In the genomic region with DNA sequence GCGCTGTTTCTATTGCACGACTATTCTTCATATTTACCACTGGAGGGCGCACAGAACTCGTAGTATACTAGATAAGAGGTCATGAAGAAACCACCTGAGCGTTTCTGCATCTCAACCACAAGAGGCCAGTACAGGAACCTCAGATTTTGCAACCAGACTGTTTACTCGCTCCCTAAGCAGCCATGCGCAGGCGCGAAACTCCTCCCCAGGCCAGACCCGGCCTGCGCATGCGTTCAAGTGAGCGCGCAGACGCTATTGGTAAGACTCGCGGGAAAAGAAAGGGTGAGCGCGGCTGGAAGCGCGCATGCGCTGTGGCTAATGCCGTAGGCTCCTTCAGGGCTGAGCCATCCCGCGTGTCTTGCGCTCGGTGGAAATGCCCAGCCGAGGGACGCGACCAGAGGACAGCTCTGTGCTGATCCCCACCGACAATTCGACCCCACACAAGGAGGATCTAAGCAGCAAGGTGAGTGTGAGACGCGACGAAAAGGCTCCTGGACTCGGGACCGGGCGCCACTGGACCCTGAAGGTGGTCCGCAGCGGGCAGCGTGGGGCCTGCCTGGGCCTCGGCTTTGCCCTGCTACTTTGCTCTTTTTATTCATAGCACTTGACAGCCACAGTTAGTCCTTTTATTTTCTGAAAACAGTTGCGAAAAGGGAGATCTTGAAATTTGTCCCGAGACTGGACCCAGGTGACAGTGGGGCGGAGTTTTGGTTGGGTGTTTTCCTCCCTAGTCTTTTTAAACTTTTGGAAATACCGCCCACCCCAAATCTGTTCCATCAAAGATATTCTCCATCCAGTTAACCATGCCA, we compare ENCODE assay signal across 1 cellular context.
A peak's percentile ranks its signal among the peaks of the same experiment; 100 is the strongest.
TF ChIP-seq lines count a peak whose summit lies in the region.

Gene ASNSD1 (plus strand): TSS at position 312 of the 809 bp plus-strand sequence. CDS start 4,674 bp downstream, outside the sequence.

TF ChIP-seq in HepG2, 621 proteins besides CTCF, POLR2A, EP300 and RAD21 (continued from another document and continues in another):
- TF ChIP-seq ZNF280B (CRISPR knock-in tag; IDR thresholded peaks at IDR 0.05; ENCODE audit: borderline replicate concordance) (peak; percentile 95), FOXC1 (CRISPR knock-in tag; IDR thresholded peaks at IDR 0.05; ENCODE audit: borderline replicate concordance) (peak; percentile 91), DMAP1 (CRISPR knock-in tag; IDR thresholded peaks at IDR 0.05) (peak; percentile 94), RXRA (CRISPR knock-in tag; IDR thresholded peaks at IDR 0.05) (peak; percentile 76), ZNF678 (CRISPR knock-in tag; IDR thresholded peaks at IDR 0.05) (peak; percentile 92), ZNF792 (CRISPR knock-in tag; IDR thresholded peaks at IDR 0.05) (peak; percentile 92), PATZ1 (CRISPR knock-in tag; IDR thresholded peaks at IDR 0.05) (no peak), SRF (IDR thresholded peaks at IDR 0.05; ENCODE audit: low read depth, low read length) (no peak), ZNF710 (CRISPR knock-in tag; IDR thresholded peaks at IDR 0.05; ENCODE audit: borderline replicate concordance) (peak; percentile 70), ZNF350 (CRISPR knock-in tag; IDR thresholded peaks at IDR 0.05; ENCODE audit: borderline replicate concordance, low read depth) (peak; percentile 90), ZNF782 (CRISPR knock-in tag; IDR thresholded peaks at IDR 0.05; ENCODE audit: borderline replicate concordance) (peak; percentile 98), TEAD2 (CRISPR knock-in tag; IDR thresholded peaks at IDR 0.05) (no peak), ZNF577 (CRISPR knock-in tag; IDR thresholded peaks at IDR 0.05; ENCODE audit: borderline replicate concordance, low read depth) (peak; percentile 84; the same call in 1 of the 2 replicates), ETV6 (CRISPR knock-in tag; conservative IDR thresholded peaks at IDR 0.05) (peak; percentile 63), TIGD3 (CRISPR knock-in tag; IDR thresholded peaks at IDR 0.05; ENCODE audit: borderline replicate concordance) (no peak), ZNF33B (CRISPR knock-in tag; IDR thresholded peaks at IDR 0.05) (peak; percentile 98), ZNF362 (CRISPR knock-in tag; IDR thresholded peaks at IDR 0.05; ENCODE audit: borderline replicate concordance) (peak; percentile 63; the same call in 1 of the 2 replicates), JUNB (CRISPR knock-in tag; IDR thresholded peaks at IDR 0.05; ENCODE audit: borderline replicate concordance) (no peak), ZNF7 (CRISPR knock-in tag; IDR thresholded peaks at IDR 0.05) (0 out of 2 replicates have a peak, but pooled peaks have one; percentile 3), TEAD3 (CRISPR knock-in tag; optimal IDR thresholded peaks at IDR 0.05; ENCODE audit: borderline replicate concordance) (peak; percentile 94), HMGXB3 (CRISPR knock-in tag; IDR thresholded peaks at IDR 0.05; ENCODE audit: borderline replicate concordance) (peak; percentile 39; the same call in 1 of the 2 replicates), PRDM15 (CRISPR knock-in tag; IDR thresholded peaks at IDR 0.05) (no peak; the same call in 1 of the 2 replicates), PHB2 (IDR thresholded peaks at IDR 0.05; ENCODE audit: partially characterized antibody) (no peak), RBAK (CRISPR knock-in tag; IDR thresholded peaks at IDR 0.05) (0 out of 2 replicates have a peak, but pooled peaks have one; percentile 23), SALL2 (CRISPR knock-in tag; IDR thresholded peaks at IDR 0.05) (peak; percentile 96), BHLHE40 (IDR thresholded peaks at IDR 0.05; ENCODE audit: low read length) (no peak; the same call in 1 of the 2 replicates), POLR2AphosphoS2 (IDR thresholded peaks at IDR 0.05; ENCODE audit: low read depth, low read length) (0 out of 2 replicates have a peak, but pooled peaks have one; percentile 37), ZNF280D (CRISPR knock-in tag; IDR thresholded peaks at IDR 0.05) (peak; percentile 95), MYPOP (CRISPR knock-in tag; IDR thresholded peaks at IDR 0.05) (peak; percentile 84; the same call in 1 of the 2 replicates)
